8 cellular contexts compared by ENCODE assay signal in the genomic region with DNA sequence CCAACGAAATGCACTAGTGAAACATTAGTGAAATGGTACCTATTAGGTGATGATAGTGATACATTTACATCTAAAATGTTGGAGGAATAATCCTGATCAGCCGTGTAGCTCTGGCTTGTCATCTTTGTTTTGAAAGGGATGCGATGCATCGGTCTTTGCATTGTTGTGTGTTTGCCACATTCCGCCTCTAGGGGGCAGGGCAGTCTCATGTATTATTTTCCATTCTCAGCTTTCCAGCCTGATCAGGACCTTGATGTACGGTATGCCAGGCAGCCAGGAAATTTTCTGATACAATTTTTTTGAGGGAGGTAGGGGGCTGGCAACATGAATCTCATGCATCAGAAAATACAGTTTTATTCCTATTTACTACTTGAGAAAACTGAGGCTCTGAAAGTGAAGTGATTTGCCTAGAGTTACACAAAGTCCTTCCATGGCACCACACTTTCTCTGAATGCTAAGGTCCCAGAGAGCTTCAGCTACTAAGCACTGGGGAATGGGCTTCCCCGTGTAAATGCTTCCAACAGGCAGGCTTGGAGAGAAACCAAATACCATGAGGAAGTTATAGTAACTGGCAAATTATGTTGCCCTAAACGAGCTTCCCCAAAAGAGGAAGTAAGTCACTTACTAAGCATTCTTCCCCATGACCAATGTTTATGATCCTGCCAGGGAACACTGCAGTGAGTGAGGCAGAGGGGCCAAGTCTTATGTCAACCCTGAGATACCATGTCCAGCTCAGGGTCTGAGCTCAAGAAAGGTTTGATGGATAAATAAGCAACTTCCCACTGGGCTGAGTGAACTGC. TPM values are rescaled to one million over a fixed set of nuclear protein-coding genes. Genes with fewer than 3 reads are reported as not detected.
DNase-seq lines count a peak whose midpoint lies in the region; ATAC-seq, FAIRE-seq and TF ChIP-seq lines count a peak whose summit lies in the region.

No MANE protein-coding gene starts in this region.

- H3K4me3 ChIP-seq in HL-60 (replicated peaks; ENCODE audit: insufficient read depth, low read length) (no peak overlapping the region), ovary (no peak overlapping the region)

- H3K9me3 ChIP-seq in ovary = no peaks in the 10 kb centered on the region

- no peaks in the 10 kb centered on the region for H3K4me1 ChIP-seq in ovary (ENCODE audit: insufficient read depth)

- intact Hi-C loops in ovary (cut with DNase I) = loop anchor here in 2 of 4 donors (10.0 kb wide), 1 partner anchor 122 kb away; a partner anchor contains a TSS

- H3K27ac ChIP-seq in HL-60 (replicated peaks) (peak overlapping the region; percentile 61), ovary (no peak overlapping the region)

- TF ChIP-seq EP300 in ovary (IDR thresholded peaks at IDR 0.05) = no peak

- WGBS in ovary, 3 donors = 6 to 11% (median 7%) methylated on average over 8 of the region's 8 CpGs

- TF ChIP-seq POLR2A in ovary (IDR thresholded peaks at IDR 0.05) = no peak

- peak; percentile 80 for DNase-seq in ELR (ENCODE audit: low read depth)
- DNase-seq in HL-60 (ENCODE audit: low read depth in 1 of 2, low spot score in 1 of 2) = peak in 1 of 2 experiments; percentile 74
- DNase-seq in RPMI8226 = peak; percentile 61
- DNase-seq in activated effector memory CD4-positive, alpha-beta T cell treated with anti-CD3 and anti-CD28 coated beads, Interleukin-2, amount 50 U/mL, for 16 hours = peak; percentile 84
- peak; percentile 45 to 66 for DNase-seq in frontal cortex (ENCODE audit: low spot score in 2 of 2)
- DNase-seq in ovary = peak; percentile 43 to 71 (median 68)
- DNase-seq in ureter (ENCODE audit: low spot score) = peak; percentile 77

- H3K27me3 ChIP-seq in HL-60 (ENCODE audit: insufficient read depth, poor library complexity, severe bottlenecking) (no peaks in the 10 kb centered on the region), ovary (no peaks in the 10 kb centered on the region)

- H3K36me3 ChIP-seq in ovary = no peaks in the 10 kb centered on the region

- no peak for ATAC-seq in HG02678 (IDR thresholded peaks at IDR 0.05; ENCODE audit: unreplicated experiment)

- no peak for FAIRE-seq in frontal cortex (lab: Jason Lieb, UNC)

- TF ChIP-seq CTCF in HL-60 (IDR thresholded peaks at IDR 0.05; ENCODE audit: insufficient read depth, low read length) = peak; percentile 38
- peak; percentile 51 to 68 (median 57) for TF ChIP-seq CTCF in ovary (IDR thresholded peaks at IDR 0.05)

RNA-seq across cellular contexts. Expression of a gene that starts 31.8 kb away (rescaled TPM):
- total RNA-seq in frontal cortex (9.8 TPM), ovary (10 to 100 TPM in 6 of 7 donors, 1 to 10 TPM in 1; 9.7 to 20.1 (median 12.4) TPM), ureter (31.7 TPM)
- polyA plus RNA-seq in ovary = 1 to 10 TPM; 8.2 to 8.7 TPM
